22 cellular contexts compared by ENCODE assay signal in genomic region chr3:3662610-3663009, GRCh38.
"Had no signal": no experiment of that assay in that cellular context is flagged by ENCODE, and none has a peak within 500 bp of the region (broad histone marks: within the 10 kb centered on the region; RNA-seq: fewer than 3 reads in every experiment).

No MANE protein-coding gene starts in this region.

- DNase-seq: IMR-90, Karpas-422, KG1, MM.1S, NCI-H1092 treated with DMSO at 0.1 percent for 48 hours, NCI-H1417, NCI-H1436 treated with DMSO at 0.1 percent for 48 hours, NCI-H1694, NCI-H187 treated with DMSO at 0.1 percent for 48 hours, NCI-H2081 treated with DMSO at 0.1 percent for 48 hours, NCI-H2171, NCI-H226, NCI-H446, NCI-H510A, NCI-H524 treated with DMSO at 0.1 percent for 48 hours, NCI-H69, NCI-H774, RPMI8226, SHP77, SK-N-SH, SW 1271 had no signal

- H3K9ac ChIP-seq: SK-N-SH had no signal

- ATAC-seq: HepG2 had no signal

- H3K9me2 ChIP-seq: SK-N-SH had no signal

- H3K4me2 ChIP-seq: SK-N-SH had no signal
